10 cellular contexts compared by ENCODE assay signal in the genomic region with DNA sequence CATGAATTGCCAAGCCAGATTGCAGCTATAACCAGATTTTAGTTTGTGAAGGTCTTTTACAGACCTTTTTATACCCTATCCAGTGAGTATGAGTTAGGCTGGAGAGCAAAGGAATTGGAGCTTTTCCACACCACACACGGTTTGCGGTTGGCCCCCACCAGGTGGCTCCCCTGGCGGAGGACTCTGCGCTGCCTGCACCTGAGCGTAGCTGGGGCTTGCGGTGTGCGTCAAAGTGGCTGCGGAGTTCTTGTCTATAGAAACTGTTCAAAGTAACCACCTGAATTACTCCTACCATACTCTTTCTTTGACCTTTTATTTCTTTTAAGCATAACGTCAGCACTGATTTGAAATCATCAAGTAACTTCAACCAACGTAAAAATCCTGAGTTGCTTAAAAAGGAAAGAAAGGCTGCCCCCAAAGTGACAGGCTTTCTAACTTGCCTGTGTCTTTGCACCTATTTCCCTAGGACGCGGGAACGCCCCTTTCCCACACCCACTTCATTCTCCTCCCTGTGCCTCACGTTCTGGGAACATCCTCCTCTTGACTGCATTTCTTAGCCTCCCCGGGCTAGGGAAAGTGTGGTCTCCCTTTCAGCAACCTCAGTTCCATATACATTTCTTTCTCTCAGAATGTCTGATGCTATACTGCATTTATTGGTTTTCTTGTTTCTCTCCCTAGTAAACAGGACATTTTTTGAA. TPM values are rescaled to one million over a fixed set of nuclear protein-coding genes. Genes with fewer than 3 reads are reported as not detected.
DNase-seq lines count a peak whose midpoint lies in the region; ATAC-seq and TF ChIP-seq lines count a peak whose summit lies in the region.
"Had no signal": no experiment of that assay in that cellular context is flagged by ENCODE, and none has a peak within 500 bp of the region (broad histone marks: within the 10 kb centered on the region; RNA-seq: fewer than 3 reads in every experiment).

No MANE protein-coding gene starts in this region.

- H2BK15ac ChIP-seq in IMR-90 (ENCODE audit: low read depth, low read length) = 0 out of 3 replicates have a peak overlapping the region, but pooled peaks have one; percentile 58

- CTCF ChIA-PET in CD4-positive, alpha-beta memory T cell (lab: Charles Lee; ENCODE audit: partially characterized antibody) = interaction anchor here (0.9 to 7.6 kb wide), 8 partner anchors 10 to 1194 kb away, joined by 4 to 70 read pairs (median 10); no protein-coding TSS in a partner anchor
- CTCF ChIA-PET in IMR-90 (lab: Yijun Ruan, JAX) = no interaction called here

- TF ChIP-seq RAD21 in IMR-90 (IDR thresholded peaks at IDR 0.05; ENCODE audit: low read length) = no peak

- H3K36me3 ChIP-seq in CD4-positive, alpha-beta memory T cell (ENCODE audit: insufficient read depth, low read length) = no peaks in the 10 kb centered on the region
- H3K36me3 ChIP-seq in IMR-90 (ENCODE audit: control insufficient read depth, insufficient read depth, low read length) (no peaks in the 10 kb centered on the region), breast epithelium (no peaks in the 10 kb centered on the region), brain microvascular endothelial cell (replicated peaks) (no peaks in the 10 kb centered on the region)

- peak overlapping the region; percentile 27 to 92; a peak in 1 of 4 replicates for H4K8ac ChIP-seq in IMR-90 (ENCODE audit: low read depth in 2 of 2, low read length in 2 of 2)

- peak in 2 of 5 donors; percentile 24 to 28 for DNase-seq in CD4-positive, alpha-beta memory T cell
- DNase-seq in IMR-90 = no peak
- no peak for DNase-seq in breast epithelium (ENCODE audit: low spot score in 2 of 2)
- DNase-seq in naive B cell = no peak
- DNase-seq in brain microvascular endothelial cell = no peak
- DNase-seq in mesenteric fat pad (ENCODE audit: low spot score) = no peak
- no peak for DNase-seq in foreskin keratinocyte
- DNase-seq: KG1 had no signal

- 100% methylated on average over 4 of the region's 15 CpGs; no CpG with 5 or more reads in 1 of the 2 experiments for WGBS in IMR-90 (ENCODE audit: extremely low coverage in 2 of 2, insufficient read length in 1 of 2), 2 experiments

- no peak overlapping the region for H2BK120ac ChIP-seq in IMR-90 (ENCODE audit: low read depth, low read length)

- no peak overlapping the region for H4K5ac ChIP-seq in IMR-90 (ENCODE audit: low read depth, low read length)

- no peak overlapping the region for H3K23ac ChIP-seq in IMR-90 (ENCODE audit: low read depth, low read length)

- in situ Hi-C loops in IMR-90 (cut with MboI; ENCODE audit: low sequenced_read_pairs) = loop anchor here (5.0 to 25.0 kb wide), 4 partner anchors 471 to 1191 kb away; no protein-coding TSS in a partner anchor
- in situ Hi-C loops in brain microvascular endothelial cell (cut with HindIII; ENCODE audit: low pct_ligation_motif_present, low sequenced_read_pairs) = loop anchor here (25.0 kb wide), 1 partner anchor 1201 kb away; no protein-coding TSS in a partner anchor

- no peak overlapping the region for H3K9ac ChIP-seq in IMR-90 (ENCODE audit: low read depth, low read length)

- no peaks in the 10 kb centered on the region for H3K79me1 ChIP-seq in IMR-90 (ENCODE audit: low read depth in 1 of 2, low read length in 2 of 2)

- H3K4me1 ChIP-seq in CD4-positive, alpha-beta memory T cell (ENCODE audit: insufficient read depth, low read length) = peaks cover 14% of the 10 kb centered on the region
- H3K4me1 ChIP-seq in IMR-90 (ENCODE audit: control insufficient read depth, insufficient read depth, low read length) (peaks cover 4% of the 10 kb centered on the region; the same call in 1 of the 2 replicates), breast epithelium (no peaks in the 10 kb centered on the region), foreskin keratinocyte (no peaks in the 10 kb centered on the region)

- H3K36me3 Mint-ChIP-seq in CD4-positive, alpha-beta memory T cell = no peaks in the 10 kb centered on the region
- no peaks in the 10 kb centered on the region for H3K36me3 Mint-ChIP-seq in naive B cell

- H3K4me3 ChIP-seq in CD4-positive, alpha-beta memory T cell (ENCODE audit: low read length in 2 of 2) = no peak overlapping the region
- no peak overlapping the region for H3K4me3 ChIP-seq in IMR-90 (ENCODE audit: insufficient read depth, low read depth, low read length)
- peak overlapping the region in 2 of 3 donors; percentile 54 to 73 for H3K4me3 ChIP-seq in breast epithelium
- H3K4me3 ChIP-seq in brain microvascular endothelial cell (ENCODE audit: low read depth, low read length) = no peak overlapping the region

- H2AK9ac ChIP-seq in IMR-90 (replicated peaks; ENCODE audit: low read depth, low read length, poor library complexity) = no peak overlapping the region

- no peak overlapping the region for H2BK5ac ChIP-seq in IMR-90 (ENCODE audit: low read depth, low read length, poor library complexity, severe bottlenecking)

- H3K14ac ChIP-seq in IMR-90 (replicated peaks; ENCODE audit: low read depth, low read length) = peak overlapping the region; percentile 28; the same call in 1 of the 2 replicates

- BruUV-seq in IMR-90 (replicated peaks; lab: Mats Ljungman, UMichigan) = no TSS peak

- H3K18ac ChIP-seq in IMR-90 (ENCODE audit: low read depth, low read length) = no peak overlapping the region

- TF ChIP-seq POLR2A in IMR-90 (IDR thresholded peaks at IDR 0.05; ENCODE audit: low read depth, low read length) (no peak), breast epithelium (IDR thresholded peaks at IDR 0.05) (no peak)

- H3K56ac ChIP-seq in IMR-90 (ENCODE audit: extremely low read depth, insufficient read depth, low read length) = no peak overlapping the region

- H4K20me1 ChIP-seq in IMR-90 (ENCODE audit: insufficient read depth, low read length) = no peaks in the 10 kb centered on the region

- H2AK5ac ChIP-seq in IMR-90 (ENCODE audit: low read depth, low read length) = no peak overlapping the region; the same call in none of the 2 replicates

- H3K27ac Mint-ChIP-seq in CD4-positive, alpha-beta memory T cell = peak overlapping the region in 2 of 7 donors; percentile 3 to 51
- H3K27ac Mint-ChIP-seq in naive B cell = peak overlapping the region in 1 of 6 donors; percentile 28

- dilution Hi-C loops in IMR-90 (cut with HindIII; ENCODE audit: low sequenced_read_pairs, unreplicated experiment) = no loop called here

- H4K91ac ChIP-seq in IMR-90 (ENCODE audit: insufficient read depth, low read depth, low read length) = no peak overlapping the region

- POLR2A ChIA-PET in CD4-positive, alpha-beta memory T cell (lab: Charles Lee; ENCODE audit: partially characterized antibody) = no interaction called here
- POLR2A ChIA-PET in IMR-90 (lab: Charles Lee; ENCODE audit: unreplicated experiment) = no interaction called here

- H3K4ac ChIP-seq in IMR-90 (ENCODE audit: low read depth, low read length) = peak overlapping the region; percentile 85

- H3K9me3 Mint-ChIP-seq in CD4-positive, alpha-beta memory T cell = no peaks in the 10 kb centered on the region
- H3K9me3 Mint-ChIP-seq in naive B cell = no peaks in the 10 kb centered on the region

- peaks cover 5 to 18% (median 9%) of the 10 kb centered on the region in 4 donors for H3K4me1 Mint-ChIP-seq in CD4-positive, alpha-beta memory T cell
- peaks cover 16 to 22% (median 16%) of the 10 kb centered on the region in 3 donors for H3K4me1 Mint-ChIP-seq in naive B cell

- no peak overlapping the region for H3K4me2 ChIP-seq in IMR-90 (ENCODE audit: low read depth, low read length)

- no peaks in the 10 kb centered on the region for H3K9me3 ChIP-seq in CD4-positive, alpha-beta memory T cell (ENCODE audit: control insufficient read depth in 1 of 2, low read length in 2 of 2)
- H3K9me3 ChIP-seq in IMR-90 (ENCODE audit: control insufficient read depth, insufficient read depth, low read length) = no peaks in the 10 kb centered on the region
- no peaks in the 10 kb centered on the region for H3K9me3 ChIP-seq in breast epithelium

- no peak overlapping the region for H2AFZ ChIP-seq in IMR-90 (replicated peaks; ENCODE audit: low read length, poor library complexity)

- H3K27me3 ChIP-seq in CD4-positive, alpha-beta memory T cell (ENCODE audit: insufficient read depth, low read length) = peaks cover 9% of the 10 kb centered on the region
- no peaks in the 10 kb centered on the region for H3K27me3 ChIP-seq in IMR-90 (ENCODE audit: control insufficient read depth, insufficient read depth, low read length)
- no peaks in the 10 kb centered on the region for H3K27me3 ChIP-seq in breast epithelium
- H3K27me3 ChIP-seq in brain microvascular endothelial cell (replicated peaks) = no peaks in the 10 kb centered on the region
- H3K27me3 ChIP-seq in foreskin keratinocyte = peaks cover 21% of the 10 kb centered on the region

- no peak overlapping the region for H3K27ac ChIP-seq in CD4-positive, alpha-beta memory T cell (ENCODE audit: low read depth, low read length)
- H3K27ac ChIP-seq in IMR-90 (ENCODE audit: insufficient read depth, low read length) (no peak overlapping the region), breast epithelium (peak overlapping the region; percentile 75 to 90), brain microvascular endothelial cell (no peak overlapping the region), foreskin keratinocyte (no peak overlapping the region)

- peak overlapping the region; percentile 47; the same call in 1 of the 2 replicates for H2BK20ac ChIP-seq in IMR-90 (ENCODE audit: low read depth, low read length)

- H3K9me1 ChIP-seq in IMR-90 (ENCODE audit: insufficient read depth, low read length) = peaks cover 16% of the 10 kb centered on the region

- intact Hi-C loops in CD4-positive, alpha-beta memory T cell (cut with micrococcal nuclease) = loop anchor here (1.0 to 10.0 kb wide), 3 partner anchors 15 to 1192 kb away; a partner anchor contains a TSS
- intact Hi-C loops in IMR-90 (cut with micrococcal nuclease) = loop anchor here (1.0 to 5.0 kb wide), 5 partner anchors 477 to 1192 kb away; no protein-coding TSS in a partner anchor
- intact Hi-C loops in breast epithelium (cut with DNase I; ENCODE audit: low total_unique reads) = no loop called here

- no peak for TF ChIP-seq CTCF in IMR-90 (conservative IDR thresholded peaks at IDR 0.05; ENCODE audit: low read depth, low read length)
- TF ChIP-seq CTCF in breast epithelium (IDR thresholded peaks at IDR 0.05) = no peak
- TF ChIP-seq CTCF in brain microvascular endothelial cell (IDR thresholded peaks at IDR 0.05; ENCODE audit: low read depth, low read length, missing control alignments) = no peak
- TF ChIP-seq CTCF in foreskin keratinocyte (conservative IDR thresholded peaks at IDR 0.05) = no peak

- H3K4me3 Mint-ChIP-seq in CD4-positive, alpha-beta memory T cell = peak overlapping the region; percentile 88 to 94 (median 91)
- peak overlapping the region; percentile 50 to 96 (median 87) for H3K4me3 Mint-ChIP-seq in naive B cell

- no peak for ATAC-seq in IMR-90 (ENCODE audit: low read depth)
- no peak for ATAC-seq in naive B cell (ENCODE audit: low read depth in 2 of 2)
- ATAC-seq in foreskin keratinocyte = no peak
- ATAC-seq in GM21619 (IDR thresholded peaks at IDR 0.05; ENCODE audit: unreplicated experiment) = no peak

- H3K27me3 Mint-ChIP-seq in CD4-positive, alpha-beta memory T cell = peaks cover 26 to 27% of the 10 kb centered on the region in 2 donors
- peaks cover 44 to 56% (median 55%) of the 10 kb centered on the region in 3 donors for H3K27me3 Mint-ChIP-seq in naive B cell

RNA-seq across cellular contexts. Expression of a gene that starts 47.6 kb away (rescaled TPM):
- total RNA-seq in CD4-positive, alpha-beta memory T cell = not detected
- not detected for polyA plus RNA-seq in CD4-positive, alpha-beta memory T cell
- not detected in 2 replicates for total RNA-seq in IMR-90 (2012; rRNA removed)
- not detected in 2 replicates for polyA plus RNA-seq in IMR-90 (2012; rRNA removed)
- polyA plus RNA-seq in IMR-90 (2012; cell fraction: cytosol; rRNA removed) = not detected in 2 replicates
- polyA plus RNA-seq in IMR-90 (2012; cell fraction: nucleus; rRNA removed; ENCODE audit: low replicate concordance) = not detected in 2 replicates
- total RNA-seq in breast epithelium = not detected
- polyA plus RNA-seq in naive B cell (ENCODE audit: low read depth in 6 of 6) = not detected
- total RNA-seq in mesenteric fat pad = not detected
- not detected in 2 replicates for total RNA-seq in foreskin keratinocyte
- not detected in 2 replicates for polyA plus RNA-seq in foreskin keratinocyte
- total RNA-seq: T-helper 1 cell treated with Interleukin-12 subunit alpha and Interleukin-12 subunit beta and Interleukin-4 antibody, amounts not matched to agents 30 ng/mL and 1 ng/mL, for 36 hours had no signal

Comparison
In these comparisons a context has a peak if more than half of its experiments do, and no peak if none do; other contexts are left out.
1. H3K27ac ChIP-seq: peak in breast epithelium (2 of 2); none in CD4-positive, alpha-beta memory T cell (single experiment), IMR-90 (single experiment), brain microvascular endothelial cell (single experiment) and foreskin keratinocyte (single experiment).
2. H3K4me3 ChIP-seq: peak in breast epithelium (2 of 3); none in CD4-positive, alpha-beta memory T cell (0 of 2), IMR-90 (single experiment) and brain microvascular endothelial cell (single experiment).